Comparison of ENCODE assay signal across 22 cellular contexts in genomic region chr22:45210174-45210573, GRCh38. TPM values are rescaled to one million over a fixed set of nuclear protein-coding genes. Genes with fewer than 3 reads are reported as not detected.
DNase-seq lines count a peak whose midpoint lies in the region; ATAC-seq and TF ChIP-seq lines count a peak whose summit lies in the region.
"Had no signal": no experiment of that assay in that cellular context is flagged by ENCODE, and none has a peak within 500 bp of the region (broad histone marks: within the 10 kb centered on the region; RNA-seq: fewer than 3 reads in every experiment).

No MANE protein-coding gene starts in this region.

- CTCF ChIA-PET in MCF 10A (lab: Yijun Ruan, JAX) = interaction anchor here (0.6 to 0.7 kb wide), 2 partner anchors 34 to 224 kb away, joined by 3 read pairs; no protein-coding TSS in a partner anchor

- WGBS in aorta, 2 donors = 88 to 92% methylated on average over 7 of the region's 7 CpGs

- peaks cover 35% of the 10 kb centered on the region for H3K36me3 Mint-ChIP-seq in MCF 10A (ENCODE audit: insufficient read depth, unreplicated experiment)
- no peaks in the 10 kb centered on the region for H3K36me3 Mint-ChIP-seq in neural progenitor cell
- H3K36me3 Mint-ChIP-seq: activated naive CD4-positive, alpha-beta T cell treated with anti-CD3 and anti-CD28 coated beads, Interleukin-2, amount 50 U/mL, for 72 hours had no signal

- no peaks in the 10 kb centered on the region for H3K27me3 ChIP-seq in breast epithelium
- peaks cover 5% of the 10 kb centered on the region for H3K27me3 ChIP-seq in neural progenitor cell
- no peaks in the 10 kb centered on the region for H3K27me3 ChIP-seq in aorta (ENCODE audit: control insufficient read depth in 1 of 2, insufficient read depth in 2 of 2, low read length in 1 of 2)
- H3K27me3 ChIP-seq: body of pancreas, heart left ventricle, left lung, tibial nerve had no signal

- H3K4me1 Mint-ChIP-seq in MCF 10A (ENCODE audit: insufficient read depth, unreplicated experiment) (peaks cover 17% of the 10 kb centered on the region), neural progenitor cell (peaks cover 50% of the 10 kb centered on the region)

- H3K4me3 ChIP-seq in breast epithelium (peak overlapping the region in 2 of 3 donors; percentile 44 to 65), neural progenitor cell (no peak overlapping the region), aorta (ENCODE audit: low read length in 2 of 2) (no peak overlapping the region)
- H3K4me3 ChIP-seq: body of pancreas, heart left ventricle, left lung, tibial nerve had no signal

- H4K20me1 ChIP-seq in neural progenitor cell (ENCODE audit: low read depth) = peaks cover 61% of the 10 kb centered on the region

- BruUV-seq in MCF 10A (replicated peaks; lab: Mats Ljungman, UMichigan) = no TSS peak

- TF ChIP-seq CTCF in breast epithelium (IDR thresholded peaks at IDR 0.05) (no peak), MCF 10A (IDR thresholded peaks at IDR 0.05; ENCODE audit: unreplicated experiment) (no peak), neural progenitor cell (IDR thresholded peaks at IDR 0.05) (no peak)

- H3K27ac ChIP-seq in breast epithelium = peak overlapping the region in 1 of 2 donors; percentile 87
- H3K27ac ChIP-seq in cingulate gyrus (ENCODE audit: low read depth, low read length) = peak overlapping the region; percentile 98
- no peak overlapping the region for H3K27ac ChIP-seq in neural progenitor cell
- H3K27ac ChIP-seq in aorta (ENCODE audit: low read depth in 1 of 2, low read length in 2 of 2) = no peak overlapping the region
- H3K27ac ChIP-seq: body of pancreas, heart left ventricle, left lung, VCaP had no signal

- no peak overlapping the region for H3K9ac ChIP-seq in neural progenitor cell

- H3K36me3 ChIP-seq in breast epithelium = no peaks in the 10 kb centered on the region
- no peaks in the 10 kb centered on the region for H3K36me3 ChIP-seq in neural progenitor cell
- H3K36me3 ChIP-seq in aorta (ENCODE audit: control insufficient read depth in 1 of 2, insufficient read depth in 2 of 2, low read length in 1 of 2) = no peaks in the 10 kb centered on the region

- no peak overlapping the region for H2AFZ ChIP-seq in neural progenitor cell (replicated peaks)

- ATAC-seq in aorta (ENCODE audit: low FRiP score) (no peak), GM21515 (IDR thresholded peaks at IDR 0.05; ENCODE audit: unreplicated experiment) (no peak), HG02938 (IDR thresholded peaks at IDR 0.05; ENCODE audit: unreplicated experiment) (no peak)
- ATAC-seq: body of pancreas, left lung had no signal

- no peak overlapping the region for H3K4me3 Mint-ChIP-seq in MCF 10A (ENCODE audit: unreplicated experiment)
- peak overlapping the region; percentile 66 for H3K4me3 Mint-ChIP-seq in neural progenitor cell
- H3K4me3 Mint-ChIP-seq: activated CD4-positive, alpha-beta T cell treated with anti-CD3 and anti-CD28 coated beads, Interleukin-2, amount 10 ng/mL, durations not matched to agents 24 days and 14 days; B cell; neural crest cell had no signal

- DNase-seq in breast epithelium (ENCODE audit: low spot score in 2 of 2) (no peak), MCF 10A (ENCODE audit: unreplicated experiment) (no peak), neural progenitor cell (ENCODE audit: low spot score) (no peak), aorta (peak; percentile 31 to 57), NCI-H187 treated with DMSO at 0.1 percent for 48 hours (lab: John Stamatoyannopoulos, UW) (no peak)
- DNase-seq: 8988T; activated CD4-positive, alpha-beta T cell treated with anti-CD3 and anti-CD28 coated beads, Interleukin-2, amount 10 ng/mL, durations not matched to agents 24 days and 14 days; body of pancreas; COR-L47; cortex of kidney; NCI-H1417 treated with DMSO at 0.1 percent for 48 hours; stimulated activated naive CD4-positive, alpha-beta T cell treated with Interleukin-2 at 50 U/mL for 16 hours had no signal

- intact Hi-C loops in breast epithelium (cut with DNase I; ENCODE audit: low total_unique reads) (no loop called here), MCF 10A (cut with micrococcal nuclease) (no loop called here), aorta (cut with DNase I) (loop anchor here in 1 of 2 donors (2.0 kb wide), 1 partner anchor 45 kb away; no protein-coding TSS in a partner anchor)

- peaks cover 13% of the 10 kb centered on the region for H3F3A ChIP-seq in neural progenitor cell (ENCODE audit: low read depth)

- H3K79me2 ChIP-seq in neural progenitor cell (ENCODE audit: low read depth) = no peaks in the 10 kb centered on the region

- POLR2A ChIA-PET in MCF 10A (lab: Yijun Ruan, JAX) = no interaction called here

- H3K27ac Mint-ChIP-seq in MCF 10A (ENCODE audit: low read depth, unreplicated experiment) = no peak overlapping the region
- H3K27ac Mint-ChIP-seq in neural progenitor cell = peak overlapping the region; percentile 79
- H3K27ac Mint-ChIP-seq: activated CD4-positive, alpha-beta T cell treated with anti-CD3 and anti-CD28 coated beads, Interleukin-2, amount 10 ng/mL, durations not matched to agents 24 days and 14 days; B cell had no signal

- peaks cover 0 to 9% of the 10 kb centered on the region in 2 donors for H3K4me1 ChIP-seq in breast epithelium
- peaks cover 15% of the 10 kb centered on the region for H3K4me1 ChIP-seq in neural progenitor cell
- H3K4me1 ChIP-seq in aorta (ENCODE audit: control insufficient read depth in 1 of 2, insufficient read depth in 2 of 2, low read length in 2 of 2) = no peaks in the 10 kb centered on the region

- H3K9me3 ChIP-seq in breast epithelium (no peaks in the 10 kb centered on the region), neural progenitor cell (ENCODE audit: low read depth) (no peaks in the 10 kb centered on the region), aorta (ENCODE audit: control insufficient read depth, low read length) (no peaks in the 10 kb centered on the region)
- H3K9me3 ChIP-seq: body of pancreas, heart left ventricle, left lung, tibial nerve had no signal

- no peaks in the 10 kb centered on the region for H3K9me3 Mint-ChIP-seq in MCF 10A (ENCODE audit: unreplicated experiment)
- H3K9me3 Mint-ChIP-seq in neural progenitor cell = no peaks in the 10 kb centered on the region
- H3K9me3 Mint-ChIP-seq: activated CD4-positive, alpha-beta T cell treated with anti-CD3 and anti-CD28 coated beads, Interleukin-2, amount 10 ng/mL, durations not matched to agents 24 days and 14 days; activated naive CD4-positive, alpha-beta T cell treated with anti-CD3 and anti-CD28 coated beads, Interleukin-2, amount 50 U/mL, for 72 hours; neural crest cell had no signal

- no peak for TF ChIP-seq POLR2A in breast epithelium (IDR thresholded peaks at IDR 0.05)

- H3K27me3 Mint-ChIP-seq in MCF 10A (ENCODE audit: insufficient read depth, unreplicated experiment) (no peaks in the 10 kb centered on the region), neural progenitor cell (ENCODE audit: insufficient read depth, low read depth) (peaks cover 6% of the 10 kb centered on the region)
- H3K27me3 Mint-ChIP-seq: activated CD4-positive, alpha-beta T cell treated with anti-CD3 and anti-CD28 coated beads, Interleukin-2, amount 10 ng/mL, durations not matched to agents 24 days and 14 days; B cell had no signal

- no peak overlapping the region for H3K4me2 ChIP-seq in neural progenitor cell

RNA-seq across cellular contexts. Expression of gene KIAA0930, which starts 30.5 kb away (rescaled TPM):
- 10 to 100 TPM; 29.4 to 45.3 (median 35.1) TPM for total RNA-seq in breast epithelium
- total RNA-seq in MCF 10A (2022) = 61.9 and 63.4 TPM in 2 replicates
- 15.0 and 36.7 TPM in 2 replicates for total RNA-seq in neural progenitor cell (ENCODE audit: low replicate concordance)
- total RNA-seq in aorta = 100 to 1,000 TPM in 1 of 2 donors, 10 to 100 TPM in 1; 46.9 to 101 TPM
- 10 to 100 TPM; 36.6 to 83.7 TPM for polyA plus RNA-seq in aorta

RNA-seq across cellular contexts. Expression of gene NUP50, which starts 46.4 kb away (rescaled TPM):
- total RNA-seq in breast epithelium (10 to 100 TPM; 40.6 to 53.9 (median 49.2) TPM), MCF 10A (2022) (70.3 and 72.5 TPM in 2 replicates), neural progenitor cell (ENCODE audit: low replicate concordance) (87.2 and 96.8 TPM in 2 replicates), aorta (10 to 100 TPM; 33.2 to 49.7 TPM)
- polyA plus RNA-seq in aorta = 1 to 10 TPM; 5.6 to 5.9 TPM

Comparison
In these comparisons a context has a peak if more than half of its experiments do, and no peak if none do; other contexts are left out.
1. DNase-seq: peak in aorta (2 of 2); none in breast epithelium (0 of 2), MCF 10A (single experiment), neural progenitor cell (single experiment) and NCI-H187 treated with DMSO at 0.1 percent for 48 hours (single experiment).
2. H3K4me3 ChIP-seq: peak in breast epithelium (2 of 3); none in neural progenitor cell (single experiment) and aorta (0 of 2).